Comparison of ENCODE assay signal across 9 cellular contexts in genomic region chr1:147072371-147073061, GRCh38.
DNase-seq lines count a peak whose midpoint lies in the region; ATAC-seq and TF ChIP-seq lines count a peak whose summit lies in the region.
"Had no signal": no experiment of that assay in that cellular context is flagged by ENCODE, and none has a peak within 500 bp of the region (broad histone marks: within the 10 kb centered on the region; RNA-seq: fewer than 3 reads in every experiment).

No MANE protein-coding gene starts in this region.

- TF ChIP-seq CTCF in dorsolateral prefrontal cortex (IDR thresholded peaks at IDR 0.05 in 54 of 56, conservative IDR thresholded peaks at IDR 0.05 in 2 of 56; ENCODE audit: low read depth in 1 of 56, partially characterized antibody in 56 of 56) = no peak

- intact Hi-C loops in dorsolateral prefrontal cortex (cut with DNase I) = no loop called here

- H3K9me3 ChIP-seq in muscle layer of colon (ENCODE audit: low read length) = no peaks in the 10 kb centered on the region

- H3K36me3 ChIP-seq in muscle layer of colon (ENCODE audit: insufficient read depth, low read length) = no peaks in the 10 kb centered on the region

- ATAC-seq in GM18858 (IDR thresholded peaks at IDR 0.05; ENCODE audit: unreplicated experiment) = no peak
- ATAC-seq in HG02970 (IDR thresholded peaks at IDR 0.05; ENCODE audit: low FRiP score, unreplicated experiment) = no peak

- H3K27ac ChIP-seq in dorsolateral prefrontal cortex (peak overlapping the region in 2 of 59 donors; percentile 14 to 26), muscle layer of colon (ENCODE audit: low read depth, low read length) (no peak overlapping the region)

- H3K27me3 ChIP-seq in dorsolateral prefrontal cortex = peaks cover 6 to 76% (median 50%) of the 10 kb centered on the region in 45 donors
- peaks cover 25 to 53% of the 10 kb centered on the region in 2 donors for H3K27me3 ChIP-seq in muscle layer of colon (ENCODE audit: control insufficient read depth in 1 of 2, insufficient read depth in 2 of 2, low read length in 2 of 2)

- H3K4me3 ChIP-seq in dorsolateral prefrontal cortex (peak overlapping the region in 56 of 59 donors; percentile 9 to 65 (median 44)), muscle layer of colon (ENCODE audit: low read depth in 1 of 2, low read length in 2 of 2) (peak overlapping the region; percentile 14 to 38)

- H3K4me1 ChIP-seq in muscle layer of colon (ENCODE audit: insufficient read depth, low read length) = peaks cover 4% of the 10 kb centered on the region

- no peak overlapping the region for H3K9ac ChIP-seq in muscle layer of colon (ENCODE audit: low read length)

- peak; percentile 7 for DNase-seq in stimulated activated CD4-positive, alpha-beta T cell treated with anti-CD3 and anti-CD28 coated beads, Interleukin-4, amount 100 ng/mL, for 1 hour
- DNase-seq in stimulated activated CD4-positive, alpha-beta T cell treated with anti-CD3 and anti-CD28 coated beads, Interleukin-4, amount 100 ng/mL, for 24 hours = no peak
- DNase-seq in dorsolateral prefrontal cortex (peak in 1 of 10 donors; percentile 19), NK-92 (lab: John Stamatoyannopoulos, UW; ENCODE audit: unreplicated experiment) (no peak)
- DNase-seq in stimulated activated CD4-positive, alpha-beta T cell treated with anti-CD3 and anti-CD28 coated beads, Interleukin-4, amount 100 ng/mL, for 4 hours = no peak
- DNase-seq: DND-41 had no signal
